ENCODE assay signal across 9 cellular contexts in genomic region chr16:65120811-65121721, GRCh38. TPM values are rescaled to one million over a fixed set of nuclear protein-coding genes. Genes with fewer than 3 reads are reported as not detected.
DNase-seq lines count a peak whose midpoint lies in the region; ATAC-seq and TF ChIP-seq lines count a peak whose summit lies in the region.
"Had no signal": no experiment of that assay in that cellular context is flagged by ENCODE, and none has a peak within 500 bp of the region (broad histone marks: within the 10 kb centered on the region; RNA-seq: fewer than 3 reads in every experiment).

No MANE protein-coding gene starts in this region.

- peaks cover 42% of the 10 kb centered on the region for H3K4me1 Mint-ChIP-seq in nephron
- H3K4me1 Mint-ChIP-seq in activated T-helper 17 cell treated with anti-CD3 and anti-CD28 coated beads, Interleukin-2, amount 50 U/mL, for 72 hours: no peaks in the 10 kb centered on the region

- TF ChIP-seq CTCF in cardiac muscle cell (IDR thresholded peaks at IDR 0.05; ENCODE audit: low read depth, low read length) (no peak), fibroblast of mammary gland (conservative IDR thresholded peaks at IDR 0.05; ENCODE audit: control insufficient read depth, insufficient read depth, low read depth, low read length) (no peak), nephron (IDR thresholded peaks at IDR 0.05; ENCODE audit: unreplicated experiment in 3 of 3) (no peak)

- H3K27ac Mint-ChIP-seq in nephron: peak overlapping the region; percentile 96 to 99 (median 99)
- H3K27ac Mint-ChIP-seq in activated T-helper 17 cell treated with anti-CD3 and anti-CD28 coated beads, Interleukin-2, amount 50 U/mL, for 72 hours: no peak overlapping the region
- H3K27ac Mint-ChIP-seq: CD4-positive, alpha-beta T cell had no signal

- H3K27me3 ChIP-seq in cardiac muscle cell: peaks cover 20% of the 10 kb centered on the region

- no peaks in the 10 kb centered on the region for H3K9me3 ChIP-seq in cardiac muscle cell (ENCODE audit: low read depth)

- peaks cover 23% of the 10 kb centered on the region for H3K27me3 Mint-ChIP-seq in nephron (ENCODE audit: low read depth)
- H3K27me3 Mint-ChIP-seq in activated T-helper 17 cell treated with anti-CD3 and anti-CD28 coated beads, Interleukin-2, amount 50 U/mL, for 72 hours: peaks cover 16% of the 10 kb centered on the region

- no peaks in the 10 kb centered on the region for H3K36me3 ChIP-seq in cardiac muscle cell

- H3K27ac ChIP-seq in cardiac muscle cell: no peak overlapping the region

- peaks cover 21% of the 10 kb centered on the region for H3K4me1 ChIP-seq in cardiac muscle cell (ENCODE audit: low read depth)

- intact Hi-C loops in cardiac septum (cut with DNase I): loop anchor here (5.0 to 10.0 kb wide), 5 partner anchors 124 to 1146 kb away; no protein-coding TSS in a partner anchor

- H3K4me3 Mint-ChIP-seq in nephron: peak overlapping the region; percentile 92 to 99 (median 97)
- no peak overlapping the region for H3K4me3 Mint-ChIP-seq in activated T-helper 17 cell treated with anti-CD3 and anti-CD28 coated beads, Interleukin-2, amount 50 U/mL, for 72 hours
- H3K4me3 Mint-ChIP-seq: CD4-positive, alpha-beta T cell had no signal

- H3K36me3 Mint-ChIP-seq in nephron (ENCODE audit: low read depth): peaks cover 24% of the 10 kb centered on the region
- no peaks in the 10 kb centered on the region for H3K36me3 Mint-ChIP-seq in activated T-helper 17 cell treated with anti-CD3 and anti-CD28 coated beads, Interleukin-2, amount 50 U/mL, for 72 hours (ENCODE audit: low read depth)

- peak overlapping the region; percentile 56 for H3K4me3 ChIP-seq in cardiac muscle cell
- peak overlapping the region; percentile 81 for H3K4me3 ChIP-seq in fibroblast of mammary gland (ENCODE audit: control insufficient read depth, low read depth, low read length)

- DNase-seq in cardiac muscle cell (ENCODE audit: low read depth in 1 of 2, low spot score in 1 of 2) (peak; percentile 47 to 60), cardiac septum (ENCODE audit: low spot score) (no peak), fibroblast of mammary gland (ENCODE audit: low read depth) (no peak), NCI-H510A treated with DMSO at 0.1 percent for 48 hours (lab: John Stamatoyannopoulos, UW) (no peak)
- no peak for DNase-seq in stimulated activated CD4-positive, alpha-beta T cell treated with anti-CD3 and anti-CD28 coated beads, Interleukin-1b, Interleukin-23, amount 100 ng/mL, for 48 hours
- DNase-seq: CD4-positive, alpha-beta T cell had no signal

- ATAC-seq in activated T-helper 17 cell treated with anti-CD3 and anti-CD28 coated beads, Interleukin-2, amount 50 U/mL, for 72 hours (replicated peaks): no peak
- ATAC-seq in HG03442 (IDR thresholded peaks at IDR 0.05; ENCODE audit: unreplicated experiment): no peak

- H3K9me3 Mint-ChIP-seq in nephron: peaks cover 3% of the 10 kb centered on the region
- no peaks in the 10 kb centered on the region for H3K9me3 Mint-ChIP-seq in activated T-helper 17 cell treated with anti-CD3 and anti-CD28 coated beads, Interleukin-2, amount 50 U/mL, for 72 hours
- H3K9me3 Mint-ChIP-seq: CD4-positive, alpha-beta T cell had no signal

RNA-seq across cellular contexts. Expression of gene CDH11, which starts 0.8 kb away (rescaled TPM):
- total RNA-seq in cardiac muscle cell (82.7 and 99.3 TPM in 2 replicates), cardiac septum (26.1 TPM)
- 21.1 and 29.4 TPM in 2 replicates for polyA plus RNA-seq in cardiac muscle cell
- total RNA-seq in activated T-helper 17 cell treated with anti-CD3 and anti-CD28 coated beads, Interleukin-2, amount 50 U/mL, for 72 hours: not detected
- total RNA-seq: CD4-positive, alpha-beta T cell had no signal

Comparison
In these comparisons a context has a peak if more than half of its experiments do, and no peak if none do; other contexts are left out.
1. DNase-seq: peak in cardiac muscle cell (2 of 2); none in cardiac septum (single experiment), fibroblast of mammary gland (single experiment), NCI-H510A treated with DMSO at 0.1 percent for 48 hours (single experiment) and stimulated activated CD4-positive, alpha-beta T cell treated with anti-CD3 and anti-CD28 coated beads, Interleukin-1b, Interleukin-23, amount 100 ng/mL, for 48 hours (single experiment).
2. RNA of gene CDH11, which starts 0.8 kb away (total RNA-seq): 82.7 to 99.3 TPM in cardiac muscle cell and 26.1 TPM in cardiac septum (single experiment); not detected in activated T-helper 17 cell treated with anti-CD3 and anti-CD28 coated beads, Interleukin-2, amount 50 U/mL, for 72 hours; every median in the first group is over 10 times any median in the second.